Comparison of ENCODE assay signal across 1 cellular context in genomic region chr4:38503689-38504395, GRCh38.
A peak's percentile ranks its signal among the peaks of the same experiment; 100 is the strongest.
TF ChIP-seq lines count a peak whose summit lies in the region.

No MANE protein-coding gene starts in this region.

TF ChIP-seq in GM12878, 131 proteins besides CTCF, POLR2A, EP300 and RAD21 (continued from another document and continues in another):
- TF ChIP-seq, protein P1, sequence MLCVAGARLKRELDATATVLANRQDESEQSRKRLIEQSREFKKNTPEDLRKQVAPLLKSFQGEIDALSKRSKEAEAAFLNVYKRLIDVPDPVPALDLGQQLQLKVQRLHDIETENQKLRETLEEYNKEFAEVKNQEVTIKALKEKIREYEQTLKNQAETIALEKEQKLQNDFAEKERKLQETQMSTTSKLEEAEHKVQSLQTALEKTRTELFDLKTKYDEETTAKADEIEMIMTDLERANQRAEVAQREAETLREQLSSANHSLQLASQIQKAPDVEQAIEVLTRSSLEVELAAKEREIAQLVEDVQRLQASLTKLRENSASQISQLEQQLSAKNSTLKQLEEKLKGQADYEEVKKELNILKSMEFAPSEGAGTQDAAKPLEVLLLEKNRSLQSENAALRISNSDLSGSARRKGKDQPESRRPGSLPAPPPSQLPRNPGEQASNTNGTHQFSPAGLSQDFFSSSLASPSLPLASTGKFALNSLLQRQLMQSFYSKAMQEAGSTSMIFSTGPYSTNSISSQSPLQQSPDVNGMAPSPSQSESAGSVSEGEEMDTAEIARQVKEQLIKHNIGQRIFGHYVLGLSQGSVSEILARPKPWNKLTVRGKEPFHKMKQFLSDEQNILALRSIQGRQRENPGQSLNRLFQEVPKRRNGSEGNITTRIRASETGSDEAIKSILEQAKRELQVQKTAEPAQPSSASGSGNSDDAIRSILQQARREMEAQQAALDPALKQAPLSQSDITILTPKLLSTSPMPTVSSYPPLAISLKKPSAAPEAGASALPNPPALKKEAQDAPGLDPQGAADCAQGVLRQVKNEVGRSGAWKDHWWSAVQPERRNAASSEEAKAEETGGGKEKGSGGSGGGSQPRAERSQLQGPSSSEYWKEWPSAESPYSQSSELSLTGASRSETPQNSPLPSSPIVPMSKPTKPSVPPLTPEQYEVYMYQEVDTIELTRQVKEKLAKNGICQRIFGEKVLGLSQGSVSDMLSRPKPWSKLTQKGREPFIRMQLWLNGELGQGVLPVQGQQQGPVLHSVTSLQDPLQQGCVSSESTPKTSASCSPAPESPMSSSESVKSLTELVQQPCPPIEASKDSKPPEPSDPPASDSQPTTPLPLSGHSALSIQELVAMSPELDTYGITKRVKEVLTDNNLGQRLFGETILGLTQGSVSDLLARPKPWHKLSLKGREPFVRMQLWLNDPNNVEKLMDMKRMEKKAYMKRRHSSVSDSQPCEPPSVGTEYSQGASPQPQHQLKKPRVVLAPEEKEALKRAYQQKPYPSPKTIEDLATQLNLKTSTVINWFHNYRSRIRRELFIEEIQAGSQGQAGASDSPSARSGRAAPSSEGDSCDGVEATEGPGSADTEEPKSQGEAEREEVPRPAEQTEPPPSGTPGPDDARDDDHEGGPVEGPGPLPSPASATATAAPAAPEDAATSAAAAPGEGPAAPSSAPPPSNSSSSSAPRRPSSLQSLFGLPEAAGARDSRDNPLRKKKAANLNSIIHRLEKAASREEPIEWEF (IDR thresholded peaks at IDR 0.05; ENCODE audit: insufficient replicate concordance, low read depth, low read length) = no peak
- no peak for TF ChIP-seq NR2C2 (IDR thresholded peaks at IDR 0.05; ENCODE audit: borderline replicate concordance, control insufficient read depth, insufficient read length, low read depth)
- TF ChIP-seq, protein P2, sequence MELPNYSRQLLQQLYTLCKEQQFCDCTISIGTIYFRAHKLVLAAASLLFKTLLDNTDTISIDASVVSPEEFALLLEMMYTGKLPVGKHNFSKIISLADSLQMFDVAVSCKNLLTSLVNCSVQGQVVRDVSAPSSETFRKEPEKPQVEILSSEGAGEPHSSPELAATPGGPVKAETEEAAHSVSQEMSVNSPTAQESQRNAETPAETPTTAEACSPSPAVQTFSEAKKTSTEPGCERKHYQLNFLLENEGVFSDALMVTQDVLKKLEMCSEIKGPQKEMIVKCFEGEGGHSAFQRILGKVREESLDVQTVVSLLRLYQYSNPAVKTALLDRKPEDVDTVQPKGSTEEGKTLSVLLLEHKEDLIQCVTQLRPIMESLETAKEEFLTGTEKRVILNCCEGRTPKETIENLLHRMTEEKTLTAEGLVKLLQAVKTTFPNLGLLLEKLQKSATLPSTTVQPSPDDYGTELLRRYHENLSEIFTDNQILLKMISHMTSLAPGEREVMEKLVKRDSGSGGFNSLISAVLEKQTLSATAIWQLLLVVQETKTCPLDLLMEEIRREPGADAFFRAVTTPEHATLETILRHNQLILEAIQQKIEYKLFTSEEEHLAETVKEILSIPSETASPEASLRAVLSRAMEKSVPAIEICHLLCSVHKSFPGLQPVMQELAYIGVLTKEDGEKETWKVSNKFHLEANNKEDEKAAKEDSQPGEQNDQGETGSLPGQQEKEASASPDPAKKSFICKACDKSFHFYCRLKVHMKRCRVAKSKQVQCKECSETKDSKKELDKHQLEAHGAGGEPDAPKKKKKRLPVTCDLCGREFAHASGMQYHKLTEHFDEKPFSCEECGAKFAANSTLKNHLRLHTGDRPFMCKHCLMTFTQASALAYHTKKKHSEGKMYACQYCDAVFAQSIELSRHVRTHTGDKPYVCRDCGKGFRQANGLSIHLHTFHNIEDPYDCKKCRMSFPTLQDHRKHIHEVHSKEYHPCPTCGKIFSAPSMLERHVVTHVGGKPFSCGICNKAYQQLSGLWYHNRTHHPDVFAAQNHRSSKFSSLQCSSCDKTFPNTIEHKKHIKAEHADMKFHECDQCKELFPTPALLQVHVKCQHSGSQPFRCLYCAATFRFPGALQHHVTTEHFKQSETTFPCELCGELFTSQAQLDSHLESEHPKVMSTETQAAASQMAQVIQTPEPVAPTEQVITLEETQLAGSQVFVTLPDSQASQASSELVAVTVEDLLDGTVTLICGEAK (IDR thresholded peaks at IDR 0.05; ENCODE audit: borderline replicate concordance) = no peak
- TF ChIP-seq YBX1 (IDR thresholded peaks at IDR 0.05) = no peak
- no peak for TF ChIP-seq USF2 (IDR thresholded peaks at IDR 0.05; ENCODE audit: borderline replicate concordance, low read depth, low read length)
- TF ChIP-seq IKZF1 (conservative IDR thresholded peaks at IDR 0.05) = peak; percentile 86
- TF ChIP-seq MYB (IDR thresholded peaks at IDR 0.05; ENCODE audit: borderline replicate concordance, low read depth, low read length) = peak; percentile 79
- TF ChIP-seq BMI1 (IDR thresholded peaks at IDR 0.05; ENCODE audit: borderline replicate concordance) = no peak
- TF ChIP-seq FOXM1 (IDR thresholded peaks at IDR 0.05; ENCODE audit: low read depth, low read length) = peak; percentile 85
- TF ChIP-seq POU2F2 (IDR thresholded peaks at IDR 0.05; ENCODE audit: borderline replicate concordance, low read depth, low read length) = peak; percentile 94
- no peak for TF ChIP-seq SIN3A (IDR thresholded peaks at IDR 0.05; ENCODE audit: low read depth, low read length)
- TF ChIP-seq ZBED1 (IDR thresholded peaks at IDR 0.05; ENCODE audit: borderline replicate concordance) = peak; percentile 91; the same call in 1 of the 2 replicates
- TF ChIP-seq, protein P3, sequence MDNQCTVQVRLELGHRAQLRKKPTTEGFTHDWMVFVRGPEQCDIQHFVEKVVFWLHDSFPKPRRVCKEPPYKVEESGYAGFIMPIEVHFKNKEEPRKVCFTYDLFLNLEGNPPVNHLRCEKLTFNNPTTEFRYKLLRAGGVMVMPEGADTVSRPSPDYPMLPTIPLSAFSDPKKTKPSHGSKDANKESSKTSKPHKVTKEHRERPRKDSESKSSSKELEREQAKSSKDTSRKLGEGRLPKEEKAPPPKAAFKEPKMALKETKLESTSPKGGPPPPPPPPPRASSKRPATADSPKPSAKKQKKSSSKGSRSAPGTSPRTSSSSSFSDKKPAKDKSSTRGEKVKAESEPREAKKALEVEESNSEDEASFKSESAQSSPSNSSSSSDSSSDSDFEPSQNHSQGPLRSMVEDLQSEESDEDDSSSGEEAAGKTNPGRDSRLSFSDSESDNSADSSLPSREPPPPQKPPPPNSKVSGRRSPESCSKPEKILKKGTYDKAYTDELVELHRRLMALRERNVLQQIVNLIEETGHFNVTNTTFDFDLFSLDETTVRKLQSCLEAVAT (IDR thresholded peaks at IDR 0.05) = no peak
- TF ChIP-seq SUZ12 (IDR thresholded peaks at IDR 0.05; ENCODE audit: unreplicated experiment) = no peak
- TF ChIP-seq IKZF2 (IDR thresholded peaks at IDR 0.05) = peak; percentile 87 to 89
- no peak for TF ChIP-seq BACH1 (IDR thresholded peaks at IDR 0.05; ENCODE audit: borderline replicate concordance)
- TF ChIP-seq PBX3 (IDR thresholded peaks at IDR 0.05; ENCODE audit: insufficient replicate concordance, low read depth, low read length) = no peak
- no peak for TF ChIP-seq NR2C1 (IDR thresholded peaks at IDR 0.05)
- TF ChIP-seq CBX3 (IDR thresholded peaks at IDR 0.05; ENCODE audit: borderline replicate concordance, low read depth) = no peak
- peak in 1 of 2 experiments; percentile 86; a peak in 2 of 3 replicates for TF ChIP-seq EGR1 (IDR thresholded peaks at IDR 0.05; ENCODE audit: borderline replicate concordance in 1 of 2, low read depth in 2 of 2, low read length in 2 of 2)
- TF ChIP-seq ZSCAN29 (IDR thresholded peaks at IDR 0.05) = no peak
- peak; percentile 90 for TF ChIP-seq RUNX3 (IDR thresholded peaks at IDR 0.05; ENCODE audit: low read length)
- TF ChIP-seq PAX5 (IDR thresholded peaks at IDR 0.05; ENCODE audit: borderline replicate concordance, low read depth, low read length) = peak; percentile 64; the same call in 1 of the 2 replicates
- TF ChIP-seq, protein P4, sequence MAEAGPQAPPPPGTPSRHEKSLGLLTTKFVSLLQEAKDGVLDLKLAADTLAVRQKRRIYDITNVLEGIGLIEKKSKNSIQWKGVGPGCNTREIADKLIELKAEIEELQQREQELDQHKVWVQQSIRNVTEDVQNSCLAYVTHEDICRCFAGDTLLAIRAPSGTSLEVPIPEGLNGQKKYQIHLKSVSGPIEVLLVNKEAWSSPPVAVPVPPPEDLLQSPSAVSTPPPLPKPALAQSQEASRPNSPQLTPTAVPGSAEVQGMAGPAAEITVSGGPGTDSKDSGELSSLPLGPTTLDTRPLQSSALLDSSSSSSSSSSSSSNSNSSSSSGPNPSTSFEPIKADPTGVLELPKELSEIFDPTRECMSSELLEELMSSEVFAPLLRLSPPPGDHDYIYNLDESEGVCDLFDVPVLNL (IDR thresholded peaks at IDR 0.05; ENCODE audit: low read depth, low read length) = no peak
- no peak for TF ChIP-seq RAD51 (IDR thresholded peaks at IDR 0.05)
- TF ChIP-seq IRF3 (IDR thresholded peaks at IDR 0.05) = no peak
- no peak for TF ChIP-seq MXI1 (IDR thresholded peaks at IDR 0.05; ENCODE audit: low read depth, low read length)
- peak; percentile 98 for TF ChIP-seq MTA2 (IDR thresholded peaks at IDR 0.05; ENCODE audit: low read depth)
- peak; percentile 43; the same call in 1 of the 2 replicates for TF ChIP-seq CREB1 (IDR thresholded peaks at IDR 0.05; ENCODE audit: low read depth)
- no peak for TF ChIP-seq TCF3 (IDR thresholded peaks at IDR 0.05; ENCODE audit: borderline replicate concordance, insufficient read depth, low read depth, low read length)
- 0 out of 4 replicates have a peak, but pooled peaks of 1 of the 2 experiments have one; percentile 56 for TF ChIP-seq SRF (IDR thresholded peaks at IDR 0.05; ENCODE audit: low read depth in 2 of 2, low read length in 2 of 2)
- TF ChIP-seq RB1 (IDR thresholded peaks at IDR 0.05; ENCODE audit: borderline replicate concordance) = no peak
- TF ChIP-seq CREM (IDR thresholded peaks at IDR 0.05; ENCODE audit: low read depth) = peak; percentile 37
- TF ChIP-seq CHD2 (IDR thresholded peaks at IDR 0.05; ENCODE audit: borderline replicate concordance, low read depth, low read length) = no peak
- TF ChIP-seq POLR2AphosphoS5 (IDR thresholded peaks at IDR 0.05; ENCODE audit: low read length) = no peak
- peak; percentile 96; the same call in 1 of the 2 replicates for TF ChIP-seq MTA3 (IDR thresholded peaks at IDR 0.05; ENCODE audit: borderline replicate concordance, low read length)
- TF ChIP-seq RELA (IDR thresholded peaks at IDR 0.05; ENCODE audit: borderline replicate concordance, partially characterized antibody) = no peak
- TF ChIP-seq, protein P5, sequence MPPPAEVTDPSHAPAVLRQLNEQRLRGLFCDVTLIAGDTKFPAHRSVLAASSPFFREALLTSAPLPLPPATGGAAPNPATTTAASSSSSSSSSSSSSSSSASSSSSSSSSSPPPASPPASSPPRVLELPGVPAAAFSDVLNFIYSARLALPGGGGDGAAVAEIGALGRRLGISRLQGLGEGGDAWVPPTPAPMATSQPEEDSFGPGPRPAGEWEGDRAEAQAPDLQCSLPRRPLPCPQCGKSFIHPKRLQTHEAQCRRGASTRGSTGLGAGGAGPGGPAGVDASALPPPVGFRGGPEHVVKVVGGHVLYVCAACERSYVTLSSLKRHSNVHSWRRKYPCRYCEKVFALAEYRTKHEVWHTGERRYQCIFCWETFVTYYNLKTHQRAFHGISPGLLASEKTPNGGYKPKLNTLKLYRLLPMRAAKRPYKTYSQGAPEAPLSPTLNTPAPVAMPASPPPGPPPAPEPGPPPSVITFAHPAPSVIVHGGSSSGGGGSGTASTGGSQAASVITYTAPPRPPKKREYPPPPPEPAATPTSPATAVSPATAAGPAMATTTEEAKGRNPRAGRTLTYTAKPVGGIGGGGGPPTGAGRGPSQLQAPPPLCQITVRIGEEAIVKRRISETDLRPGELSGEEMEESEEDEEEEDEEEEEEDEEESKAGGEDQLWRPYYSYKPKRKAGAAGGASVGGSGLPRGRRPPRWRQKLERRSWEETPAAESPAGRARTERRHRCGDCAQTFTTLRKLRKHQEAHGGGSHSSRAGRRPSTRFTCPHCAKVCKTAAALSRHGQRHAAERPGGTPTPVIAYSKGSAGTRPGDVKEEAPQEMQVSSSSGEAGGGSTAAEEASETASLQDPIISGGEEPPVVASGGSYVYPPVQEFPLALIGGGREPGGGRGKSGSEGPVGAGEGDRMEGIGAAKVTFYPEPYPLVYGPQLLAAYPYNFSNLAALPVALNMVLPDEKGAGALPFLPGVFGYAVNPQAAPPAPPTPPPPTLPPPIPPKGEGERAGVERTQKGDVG (CRISPR knock-in tag; IDR thresholded peaks at IDR 0.05) = no peak
- no peak for TF ChIP-seq CHD1 (IDR thresholded peaks at IDR 0.05; ENCODE audit: low read depth, low read length)
- peak; percentile 50; the same call in 1 of the 2 replicates for TF ChIP-seq ZNF384 (IDR thresholded peaks at IDR 0.05; ENCODE audit: borderline replicate concordance, low read depth, low read length)
- peak; percentile 90 for TF ChIP-seq MEF2B (IDR thresholded peaks at IDR 0.05; ENCODE audit: partially characterized antibody, poor library complexity, severe bottlenecking)
- TF ChIP-seq, protein P6, sequence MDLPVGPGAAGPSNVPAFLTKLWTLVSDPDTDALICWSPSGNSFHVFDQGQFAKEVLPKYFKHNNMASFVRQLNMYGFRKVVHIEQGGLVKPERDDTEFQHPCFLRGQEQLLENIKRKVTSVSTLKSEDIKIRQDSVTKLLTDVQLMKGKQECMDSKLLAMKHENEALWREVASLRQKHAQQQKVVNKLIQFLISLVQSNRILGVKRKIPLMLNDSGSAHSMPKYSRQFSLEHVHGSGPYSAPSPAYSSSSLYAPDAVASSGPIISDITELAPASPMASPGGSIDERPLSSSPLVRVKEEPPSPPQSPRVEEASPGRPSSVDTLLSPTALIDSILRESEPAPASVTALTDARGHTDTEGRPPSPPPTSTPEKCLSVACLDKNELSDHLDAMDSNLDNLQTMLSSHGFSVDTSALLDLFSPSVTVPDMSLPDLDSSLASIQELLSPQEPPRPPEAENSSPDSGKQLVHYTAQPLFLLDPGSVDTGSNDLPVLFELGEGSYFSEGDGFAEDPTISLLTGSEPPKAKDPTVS (IDR thresholded peaks at IDR 0.05; ENCODE audit: low read depth, low read length) = no peak
